Comparison of ENCODE assay signal across 5 cellular contexts in genomic region chr6:6401401-6401800, GRCh38.
"Had no signal": no experiment of that assay in that cellular context is flagged by ENCODE, and none has a peak within 500 bp of the region (broad histone marks: within the 10 kb centered on the region; RNA-seq: fewer than 3 reads in every experiment).

No MANE protein-coding gene starts in this region.

- H3K4me1 Mint-ChIP-seq: GM23338, H9 had no signal

- H3K9me3 Mint-ChIP-seq: GM23338, H9 had no signal

- DNase-seq: H9, HCEC 1CT, IMR-90 had no signal

- H3K4me2 ChIP-seq: GM23338 had no signal

- H2AFZ ChIP-seq: GM23338 had no signal

- H3K4me3 ChIP-seq: GM23338, K562 had no signal

- H3K4me3 Mint-ChIP-seq: GM23338, H9 had no signal

- H3K27ac Mint-ChIP-seq: GM23338, H9 had no signal

- ATAC-seq: GM23338, K562 had no signal
